8 cellular contexts compared by ENCODE assay signal in genomic region chr16:81448154-81449131, GRCh38. TPM values are rescaled to one million over a fixed set of nuclear protein-coding genes. Genes with fewer than 3 reads are reported as not detected.
DNase-seq lines count a peak whose midpoint lies in the region; ATAC-seq and TF ChIP-seq lines count a peak whose summit lies in the region.

No MANE protein-coding gene starts in this region.

- intact Hi-C loops in CD4-positive, alpha-beta T cell (cut with DNase I, micrococcal nuclease): loop anchor here (10.0 kb wide), 4 partner anchors 46 to 904 kb away; partner anchors contain the start of genes C16orf46 (in 1 of the 2) and DYNLRB2 (in 1 of the 2)
- intact Hi-C loops in colonic mucosa (cut with DNase I) (no loop called here), heart right ventricle (cut with DNase I) (loop anchor here in 5 of 10 donors (5.0 to 10.0 kb wide), 5 partner anchors 34 to 166 kb away; no protein-coding TSS in a partner anchor)

- H3K27me3 Mint-ChIP-seq in CD4-positive, alpha-beta T cell: no peaks in the 10 kb centered on the region
- H3K27me3 Mint-ChIP-seq in naive B cell: no peaks in the 10 kb centered on the region

- H3K4me1 ChIP-seq in colonic mucosa: peaks cover 26% of the 10 kb centered on the region
- H3K4me1 ChIP-seq in heart right ventricle: peaks cover 7 to 77% (median 57%) of the 10 kb centered on the region in 9 donors

- WGBS in heart right ventricle, 2 donors: 69 to 82% methylated on average over 19 of the region's 19 CpGs

- peak overlapping the region; percentile 66 to 97 for H3K9ac ChIP-seq in colonic mucosa (ENCODE audit: low read depth in 2 of 2, low read length in 2 of 2)

- H3K27ac ChIP-seq in CD4-positive, alpha-beta T cell (ENCODE audit: low read depth, low read length): peak overlapping the region; percentile 18
- H3K27ac ChIP-seq in KOPT-K1 (ENCODE audit: low read depth, low read length, poor library complexity, severe bottlenecking) (peak overlapping the region; percentile 82), colonic mucosa (peak overlapping the region; percentile 89), heart right ventricle (peak overlapping the region in 3 of 10 donors; percentile 93 to 98 (median 93))

- no peak for TF ChIP-seq CTCF in CD4-positive, alpha-beta T cell (IDR thresholded peaks at IDR 0.05)
- TF ChIP-seq CTCF in colonic mucosa (IDR thresholded peaks at IDR 0.05) (no peak), heart right ventricle (IDR thresholded peaks at IDR 0.05) (no peak)

- peak overlapping the region; percentile 79 for H3K4me3 Mint-ChIP-seq in CD4-positive, alpha-beta T cell
- H3K4me3 Mint-ChIP-seq in naive B cell: peak overlapping the region in 6 of 8 donors; percentile 8 to 92 (median 76)

- no peaks in the 10 kb centered on the region for H3K27me3 ChIP-seq in CD4-positive, alpha-beta T cell (ENCODE audit: control insufficient read depth, insufficient read depth, low read length)
- H3K27me3 ChIP-seq in colonic mucosa: no peaks in the 10 kb centered on the region
- no peaks in the 10 kb centered on the region for H3K27me3 ChIP-seq in heart right ventricle

- POLR2A ChIA-PET in CD4-positive, alpha-beta T cell (lab: Charles Lee): interaction anchor here (1.0 kb wide), 2 partner anchors 21 to 44 kb away, joined by 3 to 4 read pairs; no protein-coding TSS in a partner anchor

- peaks cover 17% of the 10 kb centered on the region for H3K36me3 Mint-ChIP-seq in CD4-positive, alpha-beta T cell (ENCODE audit: low read depth)
- H3K36me3 Mint-ChIP-seq in naive B cell: peaks cover 0 to 8% of the 10 kb centered on the region in 2 donors

- H3K9me3 Mint-ChIP-seq in CD4-positive, alpha-beta T cell: no peaks in the 10 kb centered on the region
- H3K9me3 Mint-ChIP-seq in naive B cell: peaks cover 0 to 13% (median 3%) of the 10 kb centered on the region in 7 donors

- H3K36me3 ChIP-seq in KOPT-K1 (ENCODE audit: insufficient read depth, low read length): 0 out of 2 replicates have a peak, but pooled peaks cover 6% of the 10 kb centered on the region
- no peaks in the 10 kb centered on the region for H3K36me3 ChIP-seq in colonic mucosa
- H3K36me3 ChIP-seq in heart right ventricle: no peaks in the 10 kb centered on the region

- no peak for DNase-seq in CD4-positive, alpha-beta T cell
- DNase-seq in colonic mucosa (peak; percentile 92), naive B cell (no peak), 8988T (no peak), NOMO-1 treated with dmso at 0.1 percent for 144 hours (lab: John Stamatoyannopoulos, UW; ENCODE audit: unreplicated experiment) (no peak), heart right ventricle (no peak)

- no peaks in the 10 kb centered on the region for H3K9me3 ChIP-seq in CD4-positive, alpha-beta T cell (ENCODE audit: control insufficient read depth, low read length)
- H3K9me3 ChIP-seq in KOPT-K1 (ENCODE audit: insufficient read depth, low read length, poor library complexity, severe bottlenecking) (peaks cover 5% of the 10 kb centered on the region), colonic mucosa (no peaks in the 10 kb centered on the region), heart right ventricle (no peaks in the 10 kb centered on the region)

- H3K27ac Mint-ChIP-seq in CD4-positive, alpha-beta T cell: peak overlapping the region; percentile 93
- peak overlapping the region in 4 of 6 donors; percentile 47 to 66 (median 64) for H3K27ac Mint-ChIP-seq in naive B cell

- CTCF ChIA-PET in CD4-positive, alpha-beta T cell (lab: Charles Lee): interaction anchor here (0.6 kb wide), 1 partner anchor 22 kb away, joined by 4 read pairs; no protein-coding TSS in a partner anchor

- peaks cover 82% of the 10 kb centered on the region for H3K4me1 Mint-ChIP-seq in CD4-positive, alpha-beta T cell (ENCODE audit: low read depth)
- H3K4me1 Mint-ChIP-seq in naive B cell: peaks cover 51 to 80% (median 77%) of the 10 kb centered on the region in 3 donors

- no peak for ATAC-seq in CD4-positive, alpha-beta T cell (ENCODE audit: poor library complexity)
- ATAC-seq in naive B cell (ENCODE audit: low read depth in 2 of 2) (no peak), HG02759 (IDR thresholded peaks at IDR 0.05; ENCODE audit: unreplicated experiment) (no peak), heart right ventricle (no peak)

- H3K4me3 ChIP-seq in colonic mucosa: peak overlapping the region; percentile 88
- peak overlapping the region in 3 of 10 donors; percentile 89 to 91 (median 90) for H3K4me3 ChIP-seq in heart right ventricle

RNA-seq across cellular contexts. Expression of gene CMIP, which starts 3.8 kb away (rescaled TPM):
- total RNA-seq in CD4-positive, alpha-beta T cell: 10 to 100 TPM; 33.5 to 35.3 TPM
- total RNA-seq in colonic mucosa (100 to 1,000 TPM in 1 of 2 donors, 10 to 100 TPM in 1; 83.4 to 107 TPM), heart right ventricle (10 to 100 TPM in 9 of 10 donors, 1 to 10 TPM in 1; 8.8 to 32.8 (median 14.0) TPM)
- polyA plus RNA-seq in naive B cell (ENCODE audit: low read depth in 6 of 6) (1 to 10 TPM in 3 of 6 donors, under 1 TPM in 3; 0.61 to 2.5 (median 1.3) TPM), heart right ventricle (1 to 10 TPM; 5.4 to 7.2 TPM)
